Comparison of ENCODE assay signal across 1 cellular context in genomic region chr19:41799444-41800000, GRCh38.
TF ChIP-seq lines count a peak whose summit lies in the region.

No MANE protein-coding gene starts in this region.

TF ChIP-seq in HepG2, 621 proteins besides CTCF, POLR2A, EP300 and RAD21 (continues in another document):
- TF ChIP-seq ZNF207 (IDR thresholded peaks at IDR 0.05; ENCODE audit: borderline replicate concordance) (no peak), ZNF562 (CRISPR knock-in tag; IDR thresholded peaks at IDR 0.05; ENCODE audit: borderline replicate concordance) (no peak), ZKSCAN8 (CRISPR knock-in tag; IDR thresholded peaks at IDR 0.05; ENCODE audit: borderline replicate concordance) (no peak), ERF (CRISPR knock-in tag; IDR thresholded peaks at IDR 0.05) (no peak), NONO (IDR thresholded peaks at IDR 0.05) (no peak), NONO (CRISPR knock-in tag; conservative IDR thresholded peaks at IDR 0.05) (no peak), SP5 (CRISPR knock-in tag; IDR thresholded peaks at IDR 0.05; ENCODE audit: borderline replicate concordance, low read depth) (no peak), RBM39 (IDR thresholded peaks at IDR 0.05; ENCODE audit: low read depth, low read length, poor library complexity, severe bottlenecking) (no peak), ZNF672 (CRISPR knock-in tag; IDR thresholded peaks at IDR 0.05) (no peak), RXRB (CRISPR knock-in tag; IDR thresholded peaks at IDR 0.05; ENCODE audit: borderline replicate concordance) (no peak), ZGPAT (CRISPR knock-in tag; IDR thresholded peaks at IDR 0.05) (no peak), NCOA1 (CRISPR knock-in tag; IDR thresholded peaks at IDR 0.05) (no peak), TEAD3 (CRISPR knock-in tag; optimal IDR thresholded peaks at IDR 0.05; ENCODE audit: borderline replicate concordance) (peak; percentile 68), ZNF101 (CRISPR knock-in tag; IDR thresholded peaks at IDR 0.05; ENCODE audit: borderline replicate concordance, low read depth) (no peak), FOXK2 (IDR thresholded peaks at IDR 0.05) (no peak), ZBTB37 (CRISPR knock-in tag; IDR thresholded peaks at IDR 0.05) (no peak), THYN1 (CRISPR knock-in tag; IDR thresholded peaks at IDR 0.05; ENCODE audit: borderline replicate concordance, low read depth) (no peak), ZNF780A (CRISPR knock-in tag; IDR thresholded peaks at IDR 0.05) (no peak), HNRNPUL1 (IDR thresholded peaks at IDR 0.05; ENCODE audit: low read depth, low read length) (no peak), ZNF468 (CRISPR knock-in tag; IDR thresholded peaks at IDR 0.05) (no peak), SNRNP70 (IDR thresholded peaks at IDR 0.05; ENCODE audit: low read depth, low read length) (no peak), ZNF709 (CRISPR knock-in tag; IDR thresholded peaks at IDR 0.05) (no peak), SMAD1 (CRISPR knock-in tag; IDR thresholded peaks at IDR 0.05; ENCODE audit: borderline replicate concordance, low read depth) (no peak), SRF (IDR thresholded peaks at IDR 0.05; ENCODE audit: low read depth, low read length) (no peak), ZNF737 (CRISPR knock-in tag; IDR thresholded peaks at IDR 0.05; ENCODE audit: borderline replicate concordance) (no peak), MIXL1 (CRISPR knock-in tag; IDR thresholded peaks at IDR 0.05) (no peak), PITX1 (CRISPR knock-in tag; IDR thresholded peaks at IDR 0.05) (peak; percentile 60; the same call in 1 of the 2 replicates), CBX1 (IDR thresholded peaks at IDR 0.05; ENCODE audit: low read depth) (no peak), ZNF564 (CRISPR knock-in tag; IDR thresholded peaks at IDR 0.05) (no peak), MYC (CRISPR knock-in tag; IDR thresholded peaks at IDR 0.05; ENCODE audit: borderline replicate concordance) (no peak), MXD3 (CRISPR knock-in tag; IDR thresholded peaks at IDR 0.05) (no peak), TARDBP (CRISPR knock-in tag; IDR thresholded peaks at IDR 0.05) (no peak), MLLT10 (CRISPR knock-in tag; IDR thresholded peaks at IDR 0.05) (no peak), FOXA3 (CRISPR knock-in tag; IDR thresholded peaks at IDR 0.05) (peak; percentile 72), ZNF382 (CRISPR knock-in tag; IDR thresholded peaks at IDR 0.05; ENCODE audit: borderline replicate concordance) (no peak), FOXA1 (IDR thresholded peaks at IDR 0.05) (no peak), FOXA1 (CRISPR knock-in tag; IDR thresholded peaks at IDR 0.05) (peak; percentile 76), NR2F6 (IDR thresholded peaks at IDR 0.05) (no peak), NR2F6 (CRISPR knock-in tag; IDR thresholded peaks at IDR 0.05) (0 out of 2 replicates have a peak, but pooled peaks have one; percentile 7), THRA (CRISPR knock-in tag; IDR thresholded peaks at IDR 0.05; ENCODE audit: borderline replicate concordance) (peak; percentile 84; the same call in 1 of the 2 replicates), MATR3 (CRISPR knock-in tag; IDR thresholded peaks at IDR 0.05) (no peak), POLR2AphosphoS2 (IDR thresholded peaks at IDR 0.05; ENCODE audit: low read depth, low read length) (no peak), SOX13 (IDR thresholded peaks at IDR 0.05) (no peak), SOX13 (CRISPR knock-in tag; conservative IDR thresholded peaks at IDR 0.05 in 1 of 2, IDR thresholded peaks at IDR 0.05 in 1 of 2) (no peak), NFKB2 (CRISPR knock-in tag; IDR thresholded peaks at IDR 0.05; ENCODE audit: borderline replicate concordance) (no peak)
- TF ChIP-seq, protein P1, sequence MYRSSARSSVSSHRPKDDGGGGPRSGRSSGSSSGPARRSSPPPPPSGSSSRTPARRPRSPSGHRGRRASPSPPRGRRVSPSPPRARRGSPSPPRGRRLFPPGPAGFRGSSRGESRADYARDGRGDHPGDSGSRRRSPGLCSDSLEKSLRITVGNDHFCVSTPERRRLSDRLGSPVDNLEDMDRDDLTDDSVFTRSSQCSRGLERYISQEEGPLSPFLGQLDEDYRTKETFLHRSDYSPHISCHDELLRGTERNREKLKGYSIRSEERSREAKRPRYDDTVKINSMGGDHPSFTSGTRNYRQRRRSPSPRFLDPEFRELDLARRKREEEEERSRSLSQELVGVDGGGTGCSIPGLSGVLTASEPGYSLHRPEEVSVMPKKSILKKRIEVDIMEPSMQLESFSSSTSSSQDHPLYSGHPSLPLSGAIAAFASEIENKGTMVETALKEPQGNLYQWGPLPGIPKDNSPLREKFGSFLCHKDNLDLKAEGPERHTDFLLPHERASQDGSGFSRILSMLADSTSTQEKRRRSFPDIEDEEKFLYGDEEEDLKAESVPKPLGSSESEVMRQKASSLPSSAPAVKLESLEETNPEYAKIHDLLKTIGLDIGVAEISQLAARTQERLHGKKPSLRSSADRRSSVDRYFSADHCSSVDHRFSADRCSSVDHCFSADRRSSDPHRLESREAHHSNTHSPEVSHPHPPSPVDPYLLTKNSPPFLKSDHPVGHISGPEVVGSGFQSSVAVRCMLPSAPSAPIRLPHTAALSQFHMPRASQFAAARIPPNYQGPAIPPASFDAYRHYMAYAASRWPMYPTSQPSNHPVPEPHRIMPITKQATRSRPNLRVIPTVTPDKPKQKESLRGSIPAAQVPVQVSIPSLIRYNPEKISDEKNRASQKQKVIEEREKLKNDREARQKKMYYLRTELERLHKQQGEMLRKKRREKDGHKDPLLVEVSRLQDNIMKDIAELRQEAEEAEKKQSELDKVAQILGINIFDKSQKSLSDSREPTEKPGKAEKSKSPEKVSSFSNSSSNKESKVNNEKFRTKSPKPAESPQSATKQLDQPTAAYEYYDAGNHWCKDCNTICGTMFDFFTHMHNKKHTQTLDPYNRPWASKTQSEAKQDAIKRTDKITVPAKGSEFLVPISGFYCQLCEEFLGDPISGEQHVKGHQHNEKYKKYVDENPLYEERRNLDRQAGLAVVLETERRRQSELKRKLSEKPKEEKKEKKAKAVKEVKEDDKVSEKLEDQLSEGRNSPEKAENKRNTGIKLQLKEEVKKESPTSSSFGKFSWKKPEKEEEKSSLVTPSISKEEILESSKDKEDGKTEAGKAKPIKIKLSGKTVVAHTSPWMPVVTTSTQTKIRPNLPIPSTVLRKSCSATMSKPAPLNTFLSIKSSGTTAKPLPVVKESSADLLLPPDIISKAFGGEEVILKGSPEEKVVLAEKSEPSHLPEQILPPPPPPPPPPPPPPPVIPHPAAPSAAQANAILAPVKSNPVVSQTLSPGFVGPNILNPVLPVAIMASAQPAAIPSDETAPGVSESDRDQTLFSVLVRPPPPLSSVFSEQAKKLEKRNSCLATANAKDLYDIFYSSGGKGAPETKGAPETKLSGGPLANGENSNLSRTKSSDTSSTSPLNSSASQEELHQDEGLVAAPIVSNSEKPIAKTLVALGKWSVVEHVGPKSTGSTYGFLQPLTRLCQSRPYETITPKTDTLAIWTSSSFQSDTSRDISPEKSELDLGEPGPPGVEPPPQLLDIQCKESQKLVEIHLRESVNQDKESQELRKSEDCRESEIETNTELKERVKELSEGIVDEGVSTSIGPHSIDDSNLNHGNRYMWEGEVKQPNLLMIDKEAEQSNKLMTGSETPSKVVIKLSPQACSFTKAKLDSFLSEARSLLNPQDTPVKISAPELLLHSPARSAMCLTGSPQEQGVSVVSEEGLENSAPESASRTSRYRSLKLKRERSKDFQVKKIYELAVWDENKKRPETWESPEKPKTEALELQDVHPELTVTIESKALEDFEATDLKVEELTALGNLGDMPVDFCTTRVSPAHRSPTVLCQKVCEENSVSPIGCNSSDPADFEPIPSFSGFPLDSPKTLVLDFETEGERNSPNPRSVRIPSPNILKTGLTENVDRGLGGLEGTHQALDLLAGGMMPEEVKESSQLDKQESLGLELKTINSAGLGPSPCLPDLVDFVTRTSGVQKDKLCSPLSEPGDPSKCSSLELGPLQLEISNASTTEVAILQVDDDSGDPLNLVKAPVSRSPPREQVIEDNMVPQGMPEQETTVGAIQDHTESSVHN (CRISPR knock-in tag; IDR thresholded peaks at IDR 0.05) = no peak
- TF ChIP-seq, protein P2, sequence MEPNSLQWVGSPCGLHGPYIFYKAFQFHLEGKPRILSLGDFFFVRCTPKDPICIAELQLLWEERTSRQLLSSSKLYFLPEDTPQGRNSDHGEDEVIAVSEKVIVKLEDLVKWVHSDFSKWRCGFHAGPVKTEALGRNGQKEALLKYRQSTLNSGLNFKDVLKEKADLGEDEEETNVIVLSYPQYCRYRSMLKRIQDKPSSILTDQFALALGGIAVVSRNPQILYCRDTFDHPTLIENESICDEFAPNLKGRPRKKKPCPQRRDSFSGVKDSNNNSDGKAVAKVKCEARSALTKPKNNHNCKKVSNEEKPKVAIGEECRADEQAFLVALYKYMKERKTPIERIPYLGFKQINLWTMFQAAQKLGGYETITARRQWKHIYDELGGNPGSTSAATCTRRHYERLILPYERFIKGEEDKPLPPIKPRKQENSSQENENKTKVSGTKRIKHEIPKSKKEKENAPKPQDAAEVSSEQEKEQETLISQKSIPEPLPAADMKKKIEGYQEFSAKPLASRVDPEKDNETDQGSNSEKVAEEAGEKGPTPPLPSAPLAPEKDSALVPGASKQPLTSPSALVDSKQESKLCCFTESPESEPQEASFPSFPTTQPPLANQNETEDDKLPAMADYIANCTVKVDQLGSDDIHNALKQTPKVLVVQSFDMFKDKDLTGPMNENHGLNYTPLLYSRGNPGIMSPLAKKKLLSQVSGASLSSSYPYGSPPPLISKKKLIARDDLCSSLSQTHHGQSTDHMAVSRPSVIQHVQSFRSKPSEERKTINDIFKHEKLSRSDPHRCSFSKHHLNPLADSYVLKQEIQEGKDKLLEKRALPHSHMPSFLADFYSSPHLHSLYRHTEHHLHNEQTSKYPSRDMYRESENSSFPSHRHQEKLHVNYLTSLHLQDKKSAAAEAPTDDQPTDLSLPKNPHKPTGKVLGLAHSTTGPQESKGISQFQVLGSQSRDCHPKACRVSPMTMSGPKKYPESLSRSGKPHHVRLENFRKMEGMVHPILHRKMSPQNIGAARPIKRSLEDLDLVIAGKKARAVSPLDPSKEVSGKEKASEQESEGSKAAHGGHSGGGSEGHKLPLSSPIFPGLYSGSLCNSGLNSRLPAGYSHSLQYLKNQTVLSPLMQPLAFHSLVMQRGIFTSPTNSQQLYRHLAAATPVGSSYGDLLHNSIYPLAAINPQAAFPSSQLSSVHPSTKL (CRISPR knock-in tag; IDR thresholded peaks at IDR 0.05) = 0 out of 2 replicates have a peak, but pooled peaks have one; percentile 12
- TF ChIP-seq, protein P3, sequence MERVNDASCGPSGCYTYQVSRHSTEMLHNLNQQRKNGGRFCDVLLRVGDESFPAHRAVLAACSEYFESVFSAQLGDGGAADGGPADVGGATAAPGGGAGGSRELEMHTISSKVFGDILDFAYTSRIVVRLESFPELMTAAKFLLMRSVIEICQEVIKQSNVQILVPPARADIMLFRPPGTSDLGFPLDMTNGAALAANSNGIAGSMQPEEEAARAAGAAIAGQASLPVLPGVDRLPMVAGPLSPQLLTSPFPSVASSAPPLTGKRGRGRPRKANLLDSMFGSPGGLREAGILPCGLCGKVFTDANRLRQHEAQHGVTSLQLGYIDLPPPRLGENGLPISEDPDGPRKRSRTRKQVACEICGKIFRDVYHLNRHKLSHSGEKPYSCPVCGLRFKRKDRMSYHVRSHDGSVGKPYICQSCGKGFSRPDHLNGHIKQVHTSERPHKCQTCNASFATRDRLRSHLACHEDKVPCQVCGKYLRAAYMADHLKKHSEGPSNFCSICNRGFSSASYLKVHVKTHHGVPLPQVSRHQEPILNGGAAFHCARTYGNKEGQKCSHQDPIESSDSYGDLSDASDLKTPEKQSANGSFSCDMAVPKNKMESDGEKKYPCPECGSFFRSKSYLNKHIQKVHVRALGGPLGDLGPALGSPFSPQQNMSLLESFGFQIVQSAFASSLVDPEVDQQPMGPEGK (CRISPR knock-in tag; IDR thresholded peaks at IDR 0.05) = 0 out of 2 replicates have a peak, but pooled peaks have one; percentile 20
- TF ChIP-seq, protein P4, sequence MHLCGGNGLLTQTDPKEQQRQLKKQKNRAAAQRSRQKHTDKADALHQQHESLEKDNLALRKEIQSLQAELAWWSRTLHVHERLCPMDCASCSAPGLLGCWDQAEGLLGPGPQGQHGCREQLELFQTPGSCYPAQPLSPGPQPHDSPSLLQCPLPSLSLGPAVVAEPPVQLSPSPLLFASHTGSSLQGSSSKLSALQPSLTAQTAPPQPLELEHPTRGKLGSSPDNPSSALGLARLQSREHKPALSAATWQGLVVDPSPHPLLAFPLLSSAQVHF (CRISPR knock-in tag; IDR thresholded peaks at IDR 0.05) = no peak
